Comparison of ENCODE assay signal across 8 cellular contexts in the genomic region with DNA sequence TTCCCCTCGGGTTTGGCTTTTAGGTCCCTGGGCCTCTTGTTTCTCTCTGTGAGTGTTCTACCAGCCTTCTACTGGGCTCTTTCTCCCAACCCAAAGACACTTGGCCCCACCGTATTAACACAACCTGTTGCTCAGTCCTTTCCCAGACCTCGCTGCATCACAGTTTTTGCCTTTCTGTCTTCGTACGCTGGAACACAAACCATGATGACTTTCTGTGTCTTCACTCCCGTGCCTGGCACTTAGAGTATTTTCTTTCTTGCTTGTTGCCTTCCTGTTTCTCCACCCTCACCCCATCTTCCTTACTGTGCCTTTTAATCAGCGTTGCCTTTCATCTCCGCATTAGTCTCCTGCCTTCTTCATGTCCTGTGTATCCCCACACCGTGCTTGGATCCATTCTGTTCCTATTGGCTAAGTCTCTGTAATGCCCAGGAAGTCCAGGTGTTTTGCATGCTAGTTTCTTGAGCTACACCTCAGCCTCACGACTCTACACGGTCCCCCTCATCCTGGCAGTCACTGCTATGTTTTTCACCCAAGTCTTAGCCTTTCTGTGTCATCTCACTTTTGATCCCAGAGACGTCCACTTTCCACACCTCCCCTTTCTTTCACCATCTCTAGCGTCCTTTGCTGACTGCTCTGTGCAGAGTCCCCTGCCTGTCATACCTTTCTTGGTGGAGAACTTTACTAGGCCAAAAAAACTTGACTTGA. TPM values are rescaled to one million over a fixed set of nuclear protein-coding genes. Genes with fewer than 3 reads are reported as not detected.
DNase-seq lines count a peak whose midpoint lies in the region; ATAC-seq and TF ChIP-seq lines count a peak whose summit lies in the region.

No MANE protein-coding gene starts in this region.

- DNase-seq in CD8-positive, alpha-beta T cell = no peak
- DNase-seq in NOMO-1 treated with DMSO at 0.1 percent for 48 hours (lab: John Stamatoyannopoulos, UW; ENCODE audit: unreplicated experiment) (peak; percentile 40), AG08396 (ENCODE audit: low spot score) (no peak)
- DNase-seq in effector memory CD4-positive, alpha-beta T cell = no peak
- DNase-seq in activated CD4-positive, alpha-beta T cell treated with anti-CD3 and anti-CD28 coated beads, Interleukin-2, amount 50 U/mL, for 4 hours = no peak

- H3K4me3 Mint-ChIP-seq in CD8-positive, alpha-beta T cell = peak overlapping the region; percentile 84

- peaks cover 71% of the 10 kb centered on the region for H3K4me1 Mint-ChIP-seq in CD8-positive, alpha-beta T cell (ENCODE audit: low read depth)

- H3K27me3 Mint-ChIP-seq in CD8-positive, alpha-beta T cell (ENCODE audit: low read depth) = no peaks in the 10 kb centered on the region

- POLR2A ChIA-PET in CD8-positive, alpha-beta T cell (lab: Charles Lee) = interaction anchor here (2.1 to 2.8 kb wide), 2 partner anchors 15 to 26 kb away, joined by 5 to 10 read pairs; no protein-coding TSS in a partner anchor

- no peak for TF ChIP-seq CTCF in CD8-positive, alpha-beta T cell (IDR thresholded peaks at IDR 0.05)

- no peaks in the 10 kb centered on the region for H3K27me3 ChIP-seq in CD8-positive, alpha-beta T cell (ENCODE audit: insufficient read depth, low read length)
- H3K27me3 ChIP-seq in effector memory CD4-positive, alpha-beta T cell (replicated peaks; ENCODE audit: control insufficient read depth, insufficient read depth, low read length, poor library complexity, severe bottlenecking) = no peaks in the 10 kb centered on the region
- no peaks in the 10 kb centered on the region for H3K27me3 ChIP-seq in neuron (ENCODE audit: insufficient read depth, low read length)

- H3K9me3 Mint-ChIP-seq in CD8-positive, alpha-beta T cell = no peaks in the 10 kb centered on the region

- peak overlapping the region; percentile 75 for H3K27ac ChIP-seq in CD8-positive, alpha-beta T cell (ENCODE audit: low read depth, low read length)
- H3K27ac ChIP-seq in effector memory CD4-positive, alpha-beta T cell (ENCODE audit: insufficient read depth, low read length, poor library complexity, severe bottlenecking) = peak overlapping the region; percentile 85

- intact Hi-C loops in CD8-positive, alpha-beta T cell (cut with DNase I, micrococcal nuclease) = no loop called here

- no peak overlapping the region for H2AFZ ChIP-seq in neuron (ENCODE audit: low read depth, low read length)

- CTCF ChIA-PET in CD8-positive, alpha-beta T cell (lab: Charles Lee) = interaction anchor here (0.6 to 13.0 kb wide), 11 partner anchors 15 to 132 kb away, joined by 3 to 337 read pairs (median 5); partner anchors contain the start of genes RCOR2 and ZFTA

- peaks cover 52% of the 10 kb centered on the region for H3K4me1 ChIP-seq in CD8-positive, alpha-beta T cell (ENCODE audit: insufficient read depth, low read length)
- peaks cover 33% of the 10 kb centered on the region for H3K4me1 ChIP-seq in effector memory CD4-positive, alpha-beta T cell (ENCODE audit: control insufficient read depth, insufficient read depth, low read length, poor library complexity, severe bottlenecking)
- H3K4me1 ChIP-seq in neuron (ENCODE audit: insufficient read depth, low read length) = peaks cover 32% of the 10 kb centered on the region

- H3K36me3 ChIP-seq in CD8-positive, alpha-beta T cell (ENCODE audit: insufficient read depth, low read length) = peaks cover 17% of the 10 kb centered on the region
- peaks cover 12% of the 10 kb centered on the region for H3K36me3 ChIP-seq in effector memory CD4-positive, alpha-beta T cell (ENCODE audit: control insufficient read depth, insufficient read depth, low read length)
- H3K36me3 ChIP-seq in neuron (ENCODE audit: insufficient read depth, low read length) = peaks cover 11% of the 10 kb centered on the region

- H3K27ac Mint-ChIP-seq in CD8-positive, alpha-beta T cell = peak overlapping the region; percentile 84

- no peak for ATAC-seq in CD8-positive, alpha-beta T cell
- ATAC-seq in GM19324 (IDR thresholded peaks at IDR 0.05; ENCODE audit: low FRiP score, unreplicated experiment) = no peak
- ATAC-seq in GM21786 (IDR thresholded peaks at IDR 0.05; ENCODE audit: unreplicated experiment) = no peak

- H3K9me3 ChIP-seq in CD8-positive, alpha-beta T cell (ENCODE audit: low read length) = no peaks in the 10 kb centered on the region
- no peaks in the 10 kb centered on the region for H3K9me3 ChIP-seq in effector memory CD4-positive, alpha-beta T cell (ENCODE audit: control insufficient read depth, low read length)
- no peaks in the 10 kb centered on the region for H3K9me3 ChIP-seq in neuron (ENCODE audit: low read length)

- peaks cover 53% of the 10 kb centered on the region for H3K36me3 Mint-ChIP-seq in CD8-positive, alpha-beta T cell

- peak overlapping the region; percentile 93 for H3K4me3 ChIP-seq in CD8-positive, alpha-beta T cell (ENCODE audit: low read depth, low read length)
- H3K4me3 ChIP-seq in effector memory CD4-positive, alpha-beta T cell (ENCODE audit: insufficient read depth, low read depth, low read length, poor library complexity, severe bottlenecking) = peak overlapping the region; percentile 86
- peak overlapping the region; percentile 78 for H3K4me3 ChIP-seq in neuron (ENCODE audit: low read length)

RNA-seq across cellular contexts. Expression of gene MARK2, which starts 1.6 kb away (rescaled TPM):
- 10 to 100 TPM; 16.9 to 19.1 TPM for total RNA-seq in CD8-positive, alpha-beta T cell

RNA-seq across cellular contexts. Expression of gene SPINDOC, which starts 27.3 kb away (rescaled TPM):
- 1 to 10 TPM; 4.0 to 4.1 TPM for total RNA-seq in CD8-positive, alpha-beta T cell
